In genomic region chr7:110548372-110548771, GRCh38 we compare ENCODE assay signal across 1 cellular context.
TF ChIP-seq lines count a peak whose summit lies in the region.

No MANE protein-coding gene starts in this region.

TF ChIP-seq in SK-N-SH, 30 proteins besides CTCF, POLR2A, EP300 and RAD21 (continued from another document):
- TF ChIP-seq, protein P1, sequence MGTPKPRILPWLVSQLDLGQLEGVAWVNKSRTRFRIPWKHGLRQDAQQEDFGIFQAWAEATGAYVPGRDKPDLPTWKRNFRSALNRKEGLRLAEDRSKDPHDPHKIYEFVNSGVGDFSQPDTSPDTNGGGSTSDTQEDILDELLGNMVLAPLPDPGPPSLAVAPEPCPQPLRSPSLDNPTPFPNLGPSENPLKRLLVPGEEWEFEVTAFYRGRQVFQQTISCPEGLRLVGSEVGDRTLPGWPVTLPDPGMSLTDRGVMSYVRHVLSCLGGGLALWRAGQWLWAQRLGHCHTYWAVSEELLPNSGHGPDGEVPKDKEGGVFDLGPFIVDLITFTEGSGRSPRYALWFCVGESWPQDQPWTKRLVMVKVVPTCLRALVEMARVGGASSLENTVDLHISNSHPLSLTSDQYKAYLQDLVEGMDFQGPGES (IDR thresholded peaks at IDR 0.05; ENCODE audit: low read depth, low read length) = no peak
- no peak for TF ChIP-seq USF1 (IDR thresholded peaks at IDR 0.05; ENCODE audit: borderline replicate concordance, low read depth)
